In genomic region chr12:120529641-120530314, GRCh38 we compare ENCODE assay signal across 8 cellular contexts. TPM values are rescaled to one million over a fixed set of nuclear protein-coding genes. Genes with fewer than 3 reads are reported as not detected.
DNase-seq lines count a peak whose midpoint lies in the region; ATAC-seq and TF ChIP-seq lines count a peak whose summit lies in the region.

No MANE protein-coding gene starts in this region.

- H3K9me3 Mint-ChIP-seq in naive thymus-derived CD4-positive, alpha-beta T cell: peaks cover 0 to 2% (median 0%) of the 10 kb centered on the region in 11 donors

- no peaks in the 10 kb centered on the region for H3K9me3 ChIP-seq in SJCRH30 (replicated peaks)
- H3K9me3 ChIP-seq in naive thymus-derived CD4-positive, alpha-beta T cell (ENCODE audit: control insufficient read depth in 2 of 3, low read length in 3 of 3): no peaks in the 10 kb centered on the region

- H3K4me3 Mint-ChIP-seq in naive thymus-derived CD4-positive, alpha-beta T cell: peak overlapping the region; percentile 93 to 100 (median 99)

- H3K4me1 ChIP-seq in KMS-11 (ENCODE audit: low read depth, poor library complexity, severe bottlenecking): peaks cover 12% of the 10 kb centered on the region
- peaks cover 3% of the 10 kb centered on the region for H3K4me1 ChIP-seq in SJCRH30
- no peaks in the 10 kb centered on the region for H3K4me1 ChIP-seq in naive thymus-derived CD4-positive, alpha-beta T cell (ENCODE audit: control insufficient read depth in 2 of 2, insufficient read depth in 2 of 2, low read length in 2 of 2)

- H3K9ac ChIP-seq in KMS-11: peak overlapping the region; percentile 68

- peak overlapping the region; percentile 74 for H3K4me2 ChIP-seq in KMS-11

- H3K27me3 Mint-ChIP-seq in naive thymus-derived CD4-positive, alpha-beta T cell: peaks cover 0 to 2% (median 0%) of the 10 kb centered on the region in 5 donors

- H3K27me3 ChIP-seq in KMS-11 (ENCODE audit: insufficient read depth, low read depth) (no peaks in the 10 kb centered on the region), SJCRH30 (no peaks in the 10 kb centered on the region)
- H3K27me3 ChIP-seq in naive thymus-derived CD4-positive, alpha-beta T cell (ENCODE audit: control insufficient read depth in 2 of 2, insufficient read depth in 2 of 2, low read length in 2 of 2): no peaks in the 10 kb centered on the region

- peak overlapping the region; percentile 91 for H2AFZ ChIP-seq in KMS-11 (ENCODE audit: low read depth)

- peaks cover 0 to 8% (median 0%) of the 10 kb centered on the region in 5 donors for H3K36me3 Mint-ChIP-seq in naive thymus-derived CD4-positive, alpha-beta T cell

- H3K36me3 ChIP-seq in KMS-11 (ENCODE audit: insufficient read depth) (no peaks in the 10 kb centered on the region), SJCRH30 (no peaks in the 10 kb centered on the region)
- H3K36me3 ChIP-seq in naive thymus-derived CD4-positive, alpha-beta T cell (ENCODE audit: control insufficient read depth in 2 of 3, insufficient read depth in 3 of 3, low read length in 3 of 3): peaks cover 0 to 11% (median 0%) of the 10 kb centered on the region in 3 experiments

- H3K4me3 ChIP-seq in KMS-11 (IDR thresholded peaks at IDR 0.05; ENCODE audit: insufficient read depth, low read depth, low read length) (no peak overlapping the region), SJCRH30 (peak overlapping the region; percentile 81), epithelial cell of esophagus (ENCODE audit: low read length) (peak overlapping the region; percentile 93)
- peak overlapping the region; percentile 75 for H3K4me3 ChIP-seq in naive thymus-derived CD4-positive, alpha-beta T cell (ENCODE audit: low read length)

- no peak for TF ChIP-seq CTCF in KMS-11 (conservative IDR thresholded peaks at IDR 0.05; ENCODE audit: low read depth, low read length)
- TF ChIP-seq CTCF in epithelial cell of esophagus (IDR thresholded peaks at IDR 0.05; ENCODE audit: insufficient read depth, low read depth, low read length, missing control alignments): peak; percentile 41

- ATAC-seq in naive thymus-derived CD4-positive, alpha-beta T cell: no peak
- ATAC-seq in GM21528 (IDR thresholded peaks at IDR 0.05; ENCODE audit: low FRiP score, unreplicated experiment): no peak

- CTCF ChIA-PET in naive thymus-derived CD4-positive, alpha-beta T cell (lab: Charles Lee): interaction anchor here (0.9 to 1.2 kb wide), 3 partner anchors 31 to 1594 kb away, joined by 3 to 4 read pairs (median 3); no protein-coding TSS in a partner anchor

- peaks cover 10 to 30% (median 25%) of the 10 kb centered on the region in 7 donors for H3K4me1 Mint-ChIP-seq in naive thymus-derived CD4-positive, alpha-beta T cell

- H3K27ac ChIP-seq in KMS-11 (peak overlapping the region; percentile 65), SJCRH30 (peak overlapping the region; percentile 88)
- H3K27ac ChIP-seq in naive thymus-derived CD4-positive, alpha-beta T cell (ENCODE audit: low read depth, low read length): peak overlapping the region; percentile 88

- peak overlapping the region; percentile 96 to 100 (median 98) for H3K27ac Mint-ChIP-seq in naive thymus-derived CD4-positive, alpha-beta T cell

- no peaks in the 10 kb centered on the region for H4K20me1 ChIP-seq in KMS-11 (ENCODE audit: insufficient read depth)

- DNase-seq in DMS53 (lab: John Stamatoyannopoulos, UW) (peak; percentile 85), SJCRH30 (peak; percentile 30 to 63), epithelial cell of esophagus (ENCODE audit: low read depth) (peak; percentile 63)
- DNase-seq in naive thymus-derived CD4-positive, alpha-beta T cell: peak in 2 of 9 donors; percentile 11 to 24
- no peak for DNase-seq in activated CD8-positive, alpha-beta memory T cell treated with anti-CD3 and anti-CD28 coated beads, Interleukin-2, amount 50 U/mL, for 48 hours
- no peak for DNase-seq in activated CD4-positive, CD25-positive, alpha-beta regulatory T cell (lab: John Stamatoyannopoulos, UW)

- peaks cover 13% of the 10 kb centered on the region; the same call in 1 of the 2 replicates for H3K79me2 ChIP-seq in KMS-11 (ENCODE audit: insufficient read depth, low read depth)

- intact Hi-C loops in naive thymus-derived CD4-positive, alpha-beta T cell (cut with micrococcal nuclease): loop anchor here (1.0 to 10.0 kb wide), 9 partner anchors 33 to 935 kb away; partner anchors contain the start of genes DYNLL1 (in 2 of the 2), C12orf43 (in 1 of the 2), MLEC (in 1 of the 2) and POP5 (in 1 of the 2)

- POLR2A ChIA-PET in naive thymus-derived CD4-positive, alpha-beta T cell (lab: Charles Lee): interaction anchor here (1.2 to 1.8 kb wide), 5 partner anchors 26 to 61 kb away, joined by 5 to 14 read pairs (median 8); partner anchors contain the start of genes DYNLL1, POP5 and SRSF9

RNA-seq across cellular contexts. Expression of gene COQ5, which starts 0.8 kb away (rescaled TPM):
- total RNA-seq in SJCRH30 (2014; rRNA removed; shearing (Covaris generic)): 30.3 and 34.2 TPM in 2 replicates
- total RNA-seq in naive thymus-derived CD4-positive, alpha-beta T cell: 10 to 100 TPM; 11.3 to 26.1 (median 23.5) TPM
- polyA plus RNA-seq in naive thymus-derived CD4-positive, alpha-beta T cell: 10 to 100 TPM; 36.7 to 49.0 TPM

RNA-seq across cellular contexts. Expression of gene RNF10, which starts 4.4 kb away (rescaled TPM):
- 43.9 and 48.5 TPM in 2 replicates for total RNA-seq in SJCRH30 (2014; rRNA removed; shearing (Covaris generic))
- total RNA-seq in naive thymus-derived CD4-positive, alpha-beta T cell: 100 to 1,000 TPM; 171 to 361 (median 205) TPM
- polyA plus RNA-seq in naive thymus-derived CD4-positive, alpha-beta T cell: 100 to 1,000 TPM in 1 of 2 donors, 10 to 100 TPM in 1; 95.1 to 155 TPM

RNA-seq across cellular contexts. Expression of gene DYNLL1, which starts 33.9 kb away (rescaled TPM):
- 446 and 452 TPM in 2 replicates for total RNA-seq in SJCRH30 (2014; rRNA removed; shearing (Covaris generic))
- total RNA-seq in naive thymus-derived CD4-positive, alpha-beta T cell: 100 to 1,000 TPM in 1 of 5 experiments, 10 to 100 TPM in 4; 35.0 to 301 (median 72.7) TPM
- polyA plus RNA-seq in naive thymus-derived CD4-positive, alpha-beta T cell: 100 to 1,000 TPM; 197 to 243 TPM

RNA-seq across cellular contexts. Expression of gene POP5, which starts 51.4 kb away (rescaled TPM):
- total RNA-seq in SJCRH30 (2014; rRNA removed; shearing (Covaris generic)): 40.4 and 41.6 TPM in 2 replicates
- 10 to 100 TPM; 42.9 to 86.8 (median 59.0) TPM for total RNA-seq in naive thymus-derived CD4-positive, alpha-beta T cell
- polyA plus RNA-seq in naive thymus-derived CD4-positive, alpha-beta T cell: 100 to 1,000 TPM; 116 to 141 TPM

Comparison
In these comparisons a context has a peak if more than half of its experiments do, and no peak if none do; other contexts are left out.
1. DNase-seq: peak in DMS53 (single experiment), SJCRH30 (2 of 2) and epithelial cell of esophagus (single experiment); none in activated CD8-positive, alpha-beta memory T cell treated with anti-CD3 and anti-CD28 coated beads, Interleukin-2, amount 50 U/mL, for 48 hours (single experiment) and activated CD4-positive, CD25-positive, alpha-beta regulatory T cell (0 of 4).
2. Peak in every context shown above with its lines, with median percentiles within 50 percentile points of each other: H3K27ac ChIP-seq.